ENCODE assay signal across 14 cellular contexts in genomic region chr7:11591943-11592342, GRCh38.
A peak's percentile ranks its signal among the peaks of the same experiment; 100 is the strongest.
DNase-seq lines count a peak whose midpoint lies in the region; ATAC-seq lines count a peak whose summit lies in the region.
"Had no signal": no experiment of that assay in that cellular context is flagged by ENCODE, and none has a peak within 500 bp of the region (broad histone marks: within the 10 kb centered on the region; RNA-seq: fewer than 3 reads in every experiment).

No MANE protein-coding gene starts in this region.

- H3K4me2 ChIP-seq in BLaER1: peak overlapping the region; percentile 5; the same call in 1 of the 2 replicates

- peaks cover 6% of the 10 kb centered on the region for H3K4me1 ChIP-seq in BLaER1

- no peak overlapping the region for H3K4me3 ChIP-seq in BLaER1
- H3K4me3 ChIP-seq: BLaER1 treated with 17β-estradiol and CSF1 and Interleukin-3, amounts not matched to agents 10 nM and 100 nM; HAP-1 had no signal

- no peak for ATAC-seq in GM18870 (IDR thresholded peaks at IDR 0.05; ENCODE audit: unreplicated experiment)
- ATAC-seq in GM19463 (IDR thresholded peaks at IDR 0.05; ENCODE audit: unreplicated experiment): no peak

- no peak overlapping the region for H3K27ac ChIP-seq in BLaER1
- H3K27ac ChIP-seq: BLaER1 treated with 17β-estradiol and CSF1 and Interleukin-3, amounts not matched to agents 10 nM and 100 nM had no signal

- DNase-seq in dermis blood vessel endothelial cell: peak; percentile 73
- peak; percentile 32 to 74 for DNase-seq in lung microvascular endothelial cell (ENCODE audit: low read depth in 2 of 2)
- DNase-seq in NCI-H446 (lab: John Stamatoyannopoulos, UW): no peak
- DNase-seq: CD4-positive, alpha-beta T cell; CD8-positive, alpha-beta memory T cell; DMS 273 treated with DMSO at 0.1 percent for 48 hours; DND-41; GOT3; HFFc6 had no signal

- no peak overlapping the region for H3K9ac ChIP-seq in BLaER1
- H3K9ac ChIP-seq: BLaER1 treated with 17β-estradiol and CSF1 and Interleukin-3, amounts not matched to agents 10 nM and 100 nM had no signal

- no peaks in the 10 kb centered on the region for H4K20me1 ChIP-seq in BLaER1
- H4K20me1 ChIP-seq: BLaER1 treated with 17β-estradiol and CSF1 and Interleukin-3, amounts not matched to agents 10 nM and 100 nM had no signal

- no peaks in the 10 kb centered on the region for H3K36me3 ChIP-seq in BLaER1
- H3K36me3 ChIP-seq: BLaER1 treated with 17β-estradiol and CSF1 and Interleukin-3, amounts not matched to agents 10 nM and 100 nM; HAP-1 had no signal

- H3K9me3 ChIP-seq in BLaER1: no peaks in the 10 kb centered on the region
- H3K9me3 ChIP-seq: BLaER1 treated with 17β-estradiol and CSF1 and Interleukin-3, amounts not matched to agents 10 nM and 100 nM; HAP-1 had no signal

- no peaks in the 10 kb centered on the region for H3K27me3 ChIP-seq in BLaER1
- H3K27me3 ChIP-seq: BLaER1 treated with 17β-estradiol and CSF1 and Interleukin-3, amounts not matched to agents 10 nM and 100 nM had no signal

Comparison
In these comparisons a context has a peak if more than half of its experiments do, and no peak if none do; other contexts are left out.
1. DNase-seq: peak in dermis blood vessel endothelial cell (single experiment) and lung microvascular endothelial cell (2 of 2); none in NCI-H446 (0 of 2).